ENCODE assay signal across 40 cellular contexts in the genomic region with DNA sequence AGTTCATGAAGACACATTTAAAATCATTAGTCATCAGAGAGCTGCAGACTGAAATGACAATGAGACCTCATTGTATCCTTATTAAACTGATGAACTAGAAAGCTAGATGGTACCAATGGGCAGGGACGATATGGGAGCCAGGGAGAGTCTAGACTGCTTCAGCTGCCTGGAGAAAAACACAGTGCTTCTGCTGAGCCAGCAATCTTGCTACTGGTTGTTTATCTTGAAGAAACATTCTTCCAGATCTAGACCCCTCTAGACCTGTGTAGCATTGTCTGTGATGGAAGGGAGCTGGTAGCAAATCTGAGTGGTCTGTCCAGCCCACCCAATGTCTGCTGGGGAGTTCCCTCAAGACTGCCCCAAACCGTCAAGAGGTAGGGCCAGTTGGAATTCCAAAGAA. TPM values are rescaled to one million over a fixed set of nuclear protein-coding genes. Genes with fewer than 3 reads are reported as not detected.
"Had no signal": no experiment of that assay in that cellular context is flagged by ENCODE, and none has a peak within 500 bp of the region (broad histone marks: within the 10 kb centered on the region; RNA-seq: fewer than 3 reads in every experiment).

No MANE protein-coding gene starts in this region.

- FAIRE-seq: astrocyte, bronchial epithelial cell, colon, endometrium, endothelial cell of umbilical vein had no signal

- ATAC-seq: activated CD4-positive, alpha-beta T cell treated with anti-CD3 and anti-CD28 coated beads for 36 hours; activated CD8-positive, alpha-beta memory T cell treated with anti-CD3 and anti-CD28 coated beads, Interleukin-2, amount 10 ng/mL, durations not matched to agents 7 days and 5 days; activated CD8-positive, alpha-beta T cell treated with anti-CD3 and anti-CD28 coated beads, Interleukin-2, amount 10 ng/mL, durations not matched to agents 7 days and 5 days; gastroesophageal sphincter; heart right ventricle had no signal

- H3K9me3 ChIP-seq: esophagus squamous epithelium, gastroesophageal sphincter, heart right ventricle had no signal

- H3K27ac ChIP-seq: brain microvascular endothelial cell, epithelial cell of prostate, esophagus squamous epithelium, gastroesophageal sphincter, heart right ventricle had no signal

- DNase-seq: activated CD4-positive, alpha-beta memory T cell treated with anti-CD3 and anti-CD28 coated beads for 36 hours; activated CD4-positive, alpha-beta T cell treated with anti-CD3 and anti-CD28 coated beads for 36 hours; activated CD4-positive, alpha-beta T cell treated with anti-CD3 and anti-CD28 coated beads, Interleukin-2, amount 10 ng/mL, durations not matched to agents 24 days and 14 days; activated CD4-positive, CD25-positive, alpha-beta regulatory T cell; activated CD4-positive, CD25-positive, alpha-beta regulatory T cell treated with anti-CD3 and anti-CD28 coated beads, Interleukin-2, amount 50 U/mL, for 72 hours; activated CD8-positive, alpha-beta memory T cell treated with anti-CD3 and anti-CD28 coated beads, Interleukin-2, amount 10 ng/mL, durations not matched to agents 7 days and 5 days; activated CD8-positive, alpha-beta memory T cell treated with anti-CD3 and anti-CD28 coated beads, Interleukin-2, amount 50 U/mL, for 4 hours; activated CD8-positive, alpha-beta T cell treated with anti-CD3 and anti-CD28 coated beads, Interleukin-2, amount 10 ng/mL, durations not matched to agents 7 days and 5 days; activated effector memory CD4-positive, alpha-beta T cell treated with anti-CD3 and anti-CD28 coated beads, Interleukin-2, amount 50 U/mL, for 16 hours; activated naive CD4-positive, alpha-beta T cell treated with anti-CD3 and anti-CD28 coated beads for 36 hours; activated T-cell treated with anti-CD3 and anti-CD28 coated beads, Interleukin-2, amount 50 U/mL, for 1 hour; activated T-cell treated with anti-CD3 and anti-CD28 coated beads, Interleukin-2, amount 50 U/mL, for 48 hours; amniotic stem cell; anterior cingulate cortex; brain microvascular endothelial cell; cortex of kidney; dermis blood vessel endothelial cell; effector CD8-positive, alpha-beta T cell; esophagus squamous epithelium; foreskin melanocyte; heart right ventricle; T-helper 2 cell had no signal

- H3K4me3 ChIP-seq: esophagus squamous epithelium, gastroesophageal sphincter, heart right ventricle had no signal

- H3K4me1 ChIP-seq: esophagus squamous epithelium, gastroesophageal sphincter had no signal

- H3K27me3 ChIP-seq: brain microvascular endothelial cell had no signal

- H3K9me3 Mint-ChIP-seq: activated CD4-positive, alpha-beta memory T cell treated with anti-CD3 and anti-CD28 coated beads for 36 hours; activated CD4-positive, alpha-beta T cell treated with anti-CD3 and anti-CD28 coated beads, Interleukin-2, amount 10 ng/mL, durations not matched to agents 24 days and 14 days; activated naive CD4-positive, alpha-beta T cell treated with anti-CD3 and anti-CD28 coated beads for 36 hours; activated naive CD4-positive, alpha-beta T cell treated with anti-CD3 and anti-CD28 coated beads, Interleukin-2, amount 50 U/mL, for 24 hours; activated T-helper 1 cell treated with anti-CD3 and anti-CD28 coated beads, Interleukin-12 subunit alpha, Interleukin-12 subunit beta, Interleukin-2, Interleukin-4 antibody, amounts not matched to agents 30 ng/mL and 10 ng/mL and 1 ng/mL, durations not matched to agents 14 hours and 24 hours and 36 hours; activated T-helper 2 cell treated with anti-CD3 and anti-CD28 coated beads, Interferon-gamma antibody, Interleukin-2, Interleukin-4, amounts not matched to agents 10 μg/mL and 5 μg/mL and 100 μg/mL, durations not matched to agents 14 hours and 24 hours and 36 hours had no signal

- H3K36me3 ChIP-seq: brain microvascular endothelial cell, esophagus squamous epithelium, gastroesophageal sphincter, heart right ventricle had no signal

- H3K36me3 Mint-ChIP-seq: activated CD4-positive, alpha-beta memory T cell treated with anti-CD3 and anti-CD28 coated beads for 36 hours; activated CD8-positive, alpha-beta memory T cell treated with anti-CD3 and anti-CD28 coated beads, Interleukin-2, amount 10 ng/mL, durations not matched to agents 7 days and 5 days; activated naive CD4-positive, alpha-beta T cell treated with anti-CD3 and anti-CD28 coated beads, Interleukin-2, amount 50 U/mL, for 24 hours had no signal

- H3K27me3 Mint-ChIP-seq: activated CD4-positive, alpha-beta memory T cell treated with anti-CD3 and anti-CD28 coated beads for 36 hours; activated CD4-positive, alpha-beta T cell treated with anti-CD3 and anti-CD28 coated beads for 36 hours; activated naive CD4-positive, alpha-beta T cell treated with anti-CD3 and anti-CD28 coated beads, Interleukin-2, amount 50 U/mL, for 24 hours had no signal

- H3K27ac Mint-ChIP-seq: activated CD4-positive, alpha-beta memory T cell treated with anti-CD3 and anti-CD28 coated beads for 36 hours; activated CD4-positive, alpha-beta T cell treated with anti-CD3 and anti-CD28 coated beads for 36 hours; activated CD4-positive, alpha-beta T cell treated with anti-CD3 and anti-CD28 coated beads, Interleukin-2, amount 10 ng/mL, durations not matched to agents 24 days and 14 days; activated CD8-positive, alpha-beta memory T cell treated with anti-CD3 and anti-CD28 coated beads, Interleukin-2, amount 10 ng/mL, durations not matched to agents 7 days and 5 days; activated CD8-positive, alpha-beta T cell treated with anti-CD3 and anti-CD28 coated beads, Interleukin-2, amount 10 ng/mL, durations not matched to agents 7 days and 5 days; activated naive CD4-positive, alpha-beta T cell treated with anti-CD3 and anti-CD28 coated beads for 36 hours; activated naive CD4-positive, alpha-beta T cell treated with anti-CD3 and anti-CD28 coated beads, Interleukin-2, amount 50 U/mL, for 24 hours; activated T-helper 1 cell treated with anti-CD3 and anti-CD28 coated beads, Interleukin-12 subunit alpha, Interleukin-12 subunit beta, Interleukin-2, Interleukin-4 antibody, amounts not matched to agents 30 ng/mL and 10 ng/mL and 1 ng/mL, durations not matched to agents 14 hours and 24 hours and 36 hours; activated T-helper 2 cell treated with anti-CD3 and anti-CD28 coated beads, Interferon-gamma antibody, Interleukin-2, Interleukin-4, amounts not matched to agents 10 μg/mL and 5 μg/mL and 100 μg/mL, durations not matched to agents 14 hours and 24 hours and 36 hours had no signal

- H3K4me3 Mint-ChIP-seq: activated CD4-positive, alpha-beta memory T cell treated with anti-CD3 and anti-CD28 coated beads for 36 hours; activated CD4-positive, alpha-beta T cell treated with anti-CD3 and anti-CD28 coated beads for 36 hours; activated CD4-positive, alpha-beta T cell treated with anti-CD3 and anti-CD28 coated beads, Interleukin-2, amount 10 ng/mL, durations not matched to agents 24 days and 14 days; activated CD8-positive, alpha-beta memory T cell treated with anti-CD3 and anti-CD28 coated beads, Interleukin-2, amount 10 ng/mL, durations not matched to agents 7 days and 5 days; activated CD8-positive, alpha-beta T cell treated with anti-CD3 and anti-CD28 coated beads, Interleukin-2, amount 10 ng/mL, durations not matched to agents 7 days and 5 days; activated naive CD4-positive, alpha-beta T cell treated with anti-CD3 and anti-CD28 coated beads for 36 hours; activated naive CD4-positive, alpha-beta T cell treated with anti-CD3 and anti-CD28 coated beads, Interleukin-2, amount 50 U/mL, for 24 hours; activated T-helper 1 cell treated with anti-CD3 and anti-CD28 coated beads, Interleukin-12 subunit alpha, Interleukin-12 subunit beta, Interleukin-2, Interleukin-4 antibody, amounts not matched to agents 30 ng/mL and 10 ng/mL and 1 ng/mL, durations not matched to agents 14 hours and 24 hours and 36 hours had no signal

RNA-seq across cellular contexts. Expression of gene DRC7, which starts 2.0 kb away (rescaled TPM):
- total RNA-seq: activated CD4-positive, alpha-beta memory T cell treated with anti-CD3 and anti-CD28 coated beads for 36 hours; activated CD4-positive, alpha-beta T cell treated with anti-CD3 and anti-CD28 coated beads, Interleukin-2, amount 10 ng/mL, durations not matched to agents 24 days and 14 days; activated CD8-positive, alpha-beta memory T cell treated with anti-CD3 and anti-CD28 coated beads for 36 hours; activated CD8-positive, alpha-beta memory T cell treated with anti-CD3 and anti-CD28 coated beads, Interleukin-2, amount 10 ng/mL, durations not matched to agents 7 days and 5 days; activated T-helper 1 cell treated with anti-CD3 and anti-CD28 coated beads, Interleukin-12 subunit alpha, Interleukin-12 subunit beta, Interleukin-2, Interleukin-4 antibody, amounts not matched to agents 30 ng/mL and 10 ng/mL and 1 ng/mL, durations not matched to agents 14 hours and 24 hours and 36 hours; activated T-helper 2 cell treated with anti-CD3 and anti-CD28 coated beads, Interferon-gamma antibody, Interleukin-2, Interleukin-4, amounts not matched to agents 10 μg/mL and 5 μg/mL and 100 μg/mL, durations not matched to agents 14 hours and 24 hours and 36 hours; astrocyte; bronchial epithelial cell; cardiac septum; chondrocyte; dermis blood vessel endothelial cell; fibroblast of lung; fibroblast of villous mesenchyme; glomerular endothelial cell; T-helper 1 cell treated with Interleukin-12 subunit alpha and Interleukin-12 subunit beta and Interleukin-4 antibody, amounts not matched to agents 30 ng/mL and 1 ng/mL, for 36 hours had no signal
- polyA plus RNA-seq: esophagus, fibroblast of lung, heart right ventricle had no signal

RNA-seq across cellular contexts. Expression of gene ADGRG3, which starts 24.5 kb away (rescaled TPM):
- total RNA-seq: activated CD4-positive, alpha-beta memory T cell treated with anti-CD3 and anti-CD28 coated beads for 36 hours; activated CD4-positive, alpha-beta T cell treated with anti-CD3 and anti-CD28 coated beads for 36 hours; activated CD4-positive, alpha-beta T cell treated with anti-CD3 and anti-CD28 coated beads, Interleukin-2, amount 10 ng/mL, durations not matched to agents 24 days and 14 days; activated CD8-positive, alpha-beta memory T cell treated with anti-CD3 and anti-CD28 coated beads for 36 hours; activated CD8-positive, alpha-beta memory T cell treated with anti-CD3 and anti-CD28 coated beads, Interleukin-2, amount 10 ng/mL, durations not matched to agents 7 days and 5 days; activated T-helper 1 cell treated with anti-CD3 and anti-CD28 coated beads, Interleukin-12 subunit alpha, Interleukin-12 subunit beta, Interleukin-2, Interleukin-4 antibody, amounts not matched to agents 30 ng/mL and 10 ng/mL and 1 ng/mL, durations not matched to agents 14 hours and 24 hours and 36 hours; activated T-helper 2 cell treated with anti-CD3 and anti-CD28 coated beads, Interferon-gamma antibody, Interleukin-2, Interleukin-4, amounts not matched to agents 10 μg/mL and 5 μg/mL and 100 μg/mL, durations not matched to agents 14 hours and 24 hours and 36 hours; astrocyte; bronchial epithelial cell; chondrocyte; endothelial cell of umbilical vein; fibroblast of lung; fibroblast of villous mesenchyme; T-helper 1 cell treated with Interleukin-12 subunit alpha and Interleukin-12 subunit beta and Interleukin-4 antibody, amounts not matched to agents 30 ng/mL and 1 ng/mL, for 36 hours had no signal
- polyA plus RNA-seq: endothelial cell of umbilical vein, fibroblast of lung had no signal
